ENCODE assay signal across 12 cellular contexts in the genomic region with DNA sequence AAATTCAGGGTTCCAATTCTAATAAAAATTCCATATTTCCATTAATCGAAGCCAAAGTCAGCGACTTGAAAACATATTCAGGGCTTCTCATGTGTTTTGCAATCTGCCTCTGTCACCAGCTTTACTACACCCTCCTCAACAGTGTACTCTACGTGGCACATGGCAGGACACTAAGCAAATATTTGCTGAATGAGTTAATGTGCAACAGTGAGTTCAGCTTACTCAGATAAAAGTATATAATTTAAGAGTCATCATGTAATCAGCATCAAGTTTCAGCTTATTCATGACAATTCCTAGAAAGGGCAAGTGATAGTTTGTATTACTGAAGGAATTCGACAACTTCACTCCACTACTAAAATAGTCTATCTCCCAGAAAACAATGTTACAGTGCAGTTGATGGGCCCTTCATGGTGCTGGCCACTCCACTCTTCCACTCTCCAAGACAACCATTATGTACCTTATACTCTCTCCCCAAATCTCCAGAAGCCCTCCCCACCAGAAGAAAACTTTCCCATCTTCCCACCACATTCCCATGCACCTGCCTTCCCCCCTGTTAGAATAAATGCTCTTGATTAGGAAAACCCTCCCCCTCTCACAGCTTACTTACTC.
DNase-seq lines count a peak whose midpoint lies in the region; ATAC-seq and TF ChIP-seq lines count a peak whose summit lies in the region.
"Had no signal": no experiment of that assay in that cellular context is flagged by ENCODE, and none has a peak within 500 bp of the region (broad histone marks: within the 10 kb centered on the region; RNA-seq: fewer than 3 reads in every experiment).

No MANE protein-coding gene starts in this region.

- no peaks in the 10 kb centered on the region for H3K9me3 ChIP-seq in ovary

- H3K36me3 Mint-ChIP-seq in activated T-helper 2 cell treated with anti-CD3 and anti-CD28 coated beads, Interferon-gamma antibody, Interleukin-2, Interleukin-4, amounts not matched to agents 10 μg/mL and 5 μg/mL and 100 μg/mL, durations not matched to agents 14 hours and 24 hours and 36 hours (ENCODE audit: low read depth), result no peaks in the 10 kb centered on the region
- H3K36me3 Mint-ChIP-seq: memory B cell, T-cell had no signal

- no peak for TF ChIP-seq EP300 in ovary (IDR thresholded peaks at IDR 0.05)

- 89 to 94% (median 89%) methylated on average over 4 of the region's 4 CpGs for WGBS in ovary, 3 donors

- intact Hi-C loops in left colon (cut with DNase I, micrococcal nuclease) (no loop called here), ovary (cut with DNase I) (no loop called here)
- intact Hi-C loops in activated T-helper 2 cell treated with anti-CD3 and anti-CD28 coated beads, Interferon-gamma antibody, Interleukin-2, Interleukin-4, amounts not matched to agents 10 μg/mL and 5 μg/mL and 100 μg/mL, durations not matched to agents 14 hours and 24 hours and 36 hours (cut with micrococcal nuclease), result loop anchor here (10.0 kb wide), 1 partner anchor 533 kb away; no protein-coding TSS in a partner anchor

- DNase-seq in AG09319 (ENCODE audit: extremely low read depth, low read depth) (peak; percentile 39), HuH-7.5 (ENCODE audit: low spot score) (peak; percentile 15), amniotic stem cell (lab: John Stamatoyannopoulos, UW) (peak; percentile 9), left colon (peak; percentile 10 to 48), ovary (no peak)
- no peak for DNase-seq in activated T-helper 2 cell treated with anti-CD3 and anti-CD28 coated beads, Interferon-gamma antibody, Interleukin-2, Interleukin-4, amounts not matched to agents 10 μg/mL and 5 μg/mL and 100 μg/mL, durations not matched to agents 14 hours and 24 hours and 36 hours (ENCODE audit: low spot score)
- DNase-seq: activated T-cell treated with anti-CD3 and anti-CD28 coated beads for 4 hours, NCI-H1105 treated with DMSO at 0.1 percent for 48 hours, T-cell had no signal

- ATAC-seq in left colon (peak; percentile 100), HG02623 (IDR thresholded peaks at IDR 0.05; ENCODE audit: unreplicated experiment) (no peak), GM19463 (IDR thresholded peaks at IDR 0.05; ENCODE audit: unreplicated experiment) (no peak)
- ATAC-seq: T-cell had no signal

- H3K36me3 ChIP-seq in ovary, result no peaks in the 10 kb centered on the region

- H3K4me3 ChIP-seq in ovary, result no peak overlapping the region

- no peaks in the 10 kb centered on the region for H3K9me3 Mint-ChIP-seq in activated T-helper 2 cell treated with anti-CD3 and anti-CD28 coated beads, Interferon-gamma antibody, Interleukin-2, Interleukin-4, amounts not matched to agents 10 μg/mL and 5 μg/mL and 100 μg/mL, durations not matched to agents 14 hours and 24 hours and 36 hours
- H3K9me3 Mint-ChIP-seq: memory B cell, T-cell had no signal

- H3K4me3 Mint-ChIP-seq in activated T-helper 2 cell treated with anti-CD3 and anti-CD28 coated beads, Interferon-gamma antibody, Interleukin-2, Interleukin-4, amounts not matched to agents 10 μg/mL and 5 μg/mL and 100 μg/mL, durations not matched to agents 14 hours and 24 hours and 36 hours (ENCODE audit: low read depth), result no peak overlapping the region
- H3K4me3 Mint-ChIP-seq: memory B cell, T-cell had no signal

- TF ChIP-seq POLR2A in ovary (IDR thresholded peaks at IDR 0.05), result no peak

- H3K4me1 ChIP-seq in ovary (ENCODE audit: insufficient read depth), result no peaks in the 10 kb centered on the region

- H3K27ac Mint-ChIP-seq in activated T-helper 2 cell treated with anti-CD3 and anti-CD28 coated beads, Interferon-gamma antibody, Interleukin-2, Interleukin-4, amounts not matched to agents 10 μg/mL and 5 μg/mL and 100 μg/mL, durations not matched to agents 14 hours and 24 hours and 36 hours, result no peak overlapping the region
- H3K27ac Mint-ChIP-seq: memory B cell, T-cell had no signal

- no peaks in the 10 kb centered on the region for H3K27me3 ChIP-seq in ovary

- peaks cover 7% of the 10 kb centered on the region for H3K27me3 Mint-ChIP-seq in activated T-helper 2 cell treated with anti-CD3 and anti-CD28 coated beads, Interferon-gamma antibody, Interleukin-2, Interleukin-4, amounts not matched to agents 10 μg/mL and 5 μg/mL and 100 μg/mL, durations not matched to agents 14 hours and 24 hours and 36 hours (ENCODE audit: low read depth)
- H3K27me3 Mint-ChIP-seq: T-cell had no signal

- H3K27ac ChIP-seq in ovary, result no peak overlapping the region

- TF ChIP-seq CTCF in AG09319 (IDR thresholded peaks at IDR 0.05; ENCODE audit: low read depth, low read length) (no peak), ovary (IDR thresholded peaks at IDR 0.05) (no peak)

- H3K4me1 Mint-ChIP-seq in activated T-helper 2 cell treated with anti-CD3 and anti-CD28 coated beads, Interferon-gamma antibody, Interleukin-2, Interleukin-4, amounts not matched to agents 10 μg/mL and 5 μg/mL and 100 μg/mL, durations not matched to agents 14 hours and 24 hours and 36 hours (ENCODE audit: low read depth), result no peaks in the 10 kb centered on the region
- H3K4me1 Mint-ChIP-seq: memory B cell, T-cell had no signal

Comparison
In these comparisons a context has a peak if more than half of its experiments do, and no peak if none do; other contexts are left out.
1. DNase-seq: peak in AG09319 (single experiment), HuH-7.5 (single experiment), amniotic stem cell (single experiment) and left colon (2 of 2); none in activated T-helper 2 cell treated with anti-CD3 and anti-CD28 coated beads, Interferon-gamma antibody, Interleukin-2, Interleukin-4, amounts not matched to agents 10 μg/mL and 5 μg/mL and 100 μg/mL, durations not matched to agents 14 hours and 24 hours and 36 hours (single experiment) and ovary (0 of 5).